ENCODE assay signal across 1 cellular context in the genomic region with DNA sequence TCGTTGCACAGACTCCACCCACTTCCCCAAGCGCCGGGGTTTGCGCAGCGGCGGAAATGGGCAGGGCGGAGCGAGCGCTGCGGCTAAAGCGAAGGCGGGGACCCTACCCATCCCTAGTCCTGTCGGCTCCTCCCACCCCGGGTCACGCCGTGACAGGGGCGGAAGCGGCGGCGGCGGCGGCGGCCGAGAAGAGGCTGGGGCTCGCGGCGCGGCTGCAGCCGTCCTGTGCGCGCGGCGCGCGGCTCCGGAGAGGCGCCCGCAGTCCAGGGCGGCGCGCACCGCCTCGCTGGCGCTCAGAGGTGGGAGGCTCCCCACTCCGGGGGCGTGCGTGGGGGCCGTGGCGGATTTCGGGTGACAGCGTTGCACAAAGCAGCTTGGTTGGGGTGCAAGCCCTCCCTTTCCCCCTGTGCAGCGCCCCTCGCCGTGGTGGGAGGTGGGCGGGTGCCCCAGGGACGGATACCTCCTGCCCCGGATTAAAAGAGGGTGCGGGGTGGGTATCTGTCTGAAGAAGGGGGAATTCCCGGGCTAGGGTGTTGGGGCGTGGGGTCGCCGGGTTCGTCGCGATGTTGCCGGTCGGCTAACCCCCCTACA.
TF ChIP-seq lines count a peak whose summit lies in the region.

A gene with protein sequence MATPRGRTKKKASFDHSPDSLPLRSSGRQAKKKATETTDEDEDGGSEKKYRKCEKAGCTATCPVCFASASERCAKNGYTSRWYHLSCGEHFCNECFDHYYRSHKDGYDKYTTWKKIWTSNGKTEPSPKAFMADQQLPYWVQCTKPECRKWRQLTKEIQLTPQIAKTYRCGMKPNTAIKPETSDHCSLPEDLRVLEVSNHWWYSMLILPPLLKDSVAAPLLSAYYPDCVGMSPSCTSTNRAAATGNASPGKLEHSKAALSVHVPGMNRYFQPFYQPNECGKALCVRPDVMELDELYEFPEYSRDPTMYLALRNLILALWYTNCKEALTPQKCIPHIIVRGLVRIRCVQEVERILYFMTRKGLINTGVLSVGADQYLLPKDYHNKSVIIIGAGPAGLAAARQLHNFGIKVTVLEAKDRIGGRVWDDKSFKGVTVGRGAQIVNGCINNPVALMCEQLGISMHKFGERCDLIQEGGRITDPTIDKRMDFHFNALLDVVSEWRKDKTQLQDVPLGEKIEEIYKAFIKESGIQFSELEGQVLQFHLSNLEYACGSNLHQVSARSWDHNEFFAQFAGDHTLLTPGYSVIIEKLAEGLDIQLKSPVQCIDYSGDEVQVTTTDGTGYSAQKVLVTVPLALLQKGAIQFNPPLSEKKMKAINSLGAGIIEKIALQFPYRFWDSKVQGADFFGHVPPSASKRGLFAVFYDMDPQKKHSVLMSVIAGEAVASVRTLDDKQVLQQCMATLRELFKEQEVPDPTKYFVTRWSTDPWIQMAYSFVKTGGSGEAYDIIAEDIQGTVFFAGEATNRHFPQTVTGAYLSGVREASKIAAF (plus strand): TSS at position 150 of the 591 bp plus-strand sequence. CDS start 4,474 bp downstream, outside the sequence.

TF ChIP-seq in WTC11, 78 proteins besides CTCF, POLR2A, EP300 and RAD21 (continued from another document):
- no peak for TF ChIP-seq ESRRA (CRISPR knock-in tag; IDR thresholded peaks at IDR 0.05; ENCODE audit: borderline replicate concordance)
- TF ChIP-seq EMX1 (CRISPR knock-in tag; IDR thresholded peaks at IDR 0.05): no peak
- no peak for TF ChIP-seq FOXK1 (CRISPR knock-in tag; IDR thresholded peaks at IDR 0.05)
- 0 out of 2 replicates have a peak, but pooled peaks have one; percentile 52 for TF ChIP-seq TEAD1 (CRISPR knock-in tag; IDR thresholded peaks at IDR 0.05)
- TF ChIP-seq NR1H2 (CRISPR knock-in tag; IDR thresholded peaks at IDR 0.05): no peak
- TF ChIP-seq, protein P1, sequence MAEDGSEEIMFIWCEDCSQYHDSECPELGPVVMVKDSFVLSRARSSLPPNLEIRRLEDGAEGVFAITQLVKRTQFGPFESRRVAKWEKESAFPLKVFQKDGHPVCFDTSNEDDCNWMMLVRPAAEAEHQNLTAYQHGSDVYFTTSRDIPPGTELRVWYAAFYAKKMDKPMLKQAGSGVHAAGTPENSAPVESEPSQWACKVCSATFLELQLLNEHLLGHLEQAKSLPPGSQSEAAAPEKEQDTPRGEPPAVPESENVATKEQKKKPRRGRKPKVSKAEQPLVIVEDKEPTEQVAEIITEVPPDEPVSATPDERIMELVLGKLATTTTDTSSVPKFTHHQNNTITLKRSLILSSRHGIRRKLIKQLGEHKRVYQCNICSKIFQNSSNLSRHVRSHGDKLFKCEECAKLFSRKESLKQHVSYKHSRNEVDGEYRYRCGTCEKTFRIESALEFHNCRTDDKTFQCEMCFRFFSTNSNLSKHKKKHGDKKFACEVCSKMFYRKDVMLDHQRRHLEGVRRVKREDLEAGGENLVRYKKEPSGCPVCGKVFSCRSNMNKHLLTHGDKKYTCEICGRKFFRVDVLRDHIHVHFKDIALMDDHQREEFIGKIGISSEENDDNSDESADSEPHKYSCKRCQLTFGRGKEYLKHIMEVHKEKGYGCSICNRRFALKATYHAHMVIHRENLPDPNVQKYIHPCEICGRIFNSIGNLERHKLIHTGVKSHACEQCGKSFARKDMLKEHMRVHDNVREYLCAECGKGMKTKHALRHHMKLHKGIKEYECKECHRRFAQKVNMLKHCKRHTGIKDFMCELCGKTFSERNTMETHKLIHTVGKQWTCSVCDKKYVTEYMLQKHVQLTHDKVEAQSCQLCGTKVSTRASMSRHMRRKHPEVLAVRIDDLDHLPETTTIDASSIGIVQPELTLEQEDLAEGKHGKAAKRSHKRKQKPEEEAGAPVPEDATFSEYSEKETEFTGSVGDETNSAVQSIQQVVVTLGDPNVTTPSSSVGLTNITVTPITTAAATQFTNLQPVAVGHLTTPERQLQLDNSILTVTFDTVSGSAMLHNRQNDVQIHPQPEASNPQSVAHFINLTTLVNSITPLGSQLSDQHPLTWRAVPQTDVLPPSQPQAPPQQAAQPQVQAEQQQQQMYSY (CRISPR knock-in tag; IDR thresholded peaks at IDR 0.05): no peak
